In the genomic region with DNA sequence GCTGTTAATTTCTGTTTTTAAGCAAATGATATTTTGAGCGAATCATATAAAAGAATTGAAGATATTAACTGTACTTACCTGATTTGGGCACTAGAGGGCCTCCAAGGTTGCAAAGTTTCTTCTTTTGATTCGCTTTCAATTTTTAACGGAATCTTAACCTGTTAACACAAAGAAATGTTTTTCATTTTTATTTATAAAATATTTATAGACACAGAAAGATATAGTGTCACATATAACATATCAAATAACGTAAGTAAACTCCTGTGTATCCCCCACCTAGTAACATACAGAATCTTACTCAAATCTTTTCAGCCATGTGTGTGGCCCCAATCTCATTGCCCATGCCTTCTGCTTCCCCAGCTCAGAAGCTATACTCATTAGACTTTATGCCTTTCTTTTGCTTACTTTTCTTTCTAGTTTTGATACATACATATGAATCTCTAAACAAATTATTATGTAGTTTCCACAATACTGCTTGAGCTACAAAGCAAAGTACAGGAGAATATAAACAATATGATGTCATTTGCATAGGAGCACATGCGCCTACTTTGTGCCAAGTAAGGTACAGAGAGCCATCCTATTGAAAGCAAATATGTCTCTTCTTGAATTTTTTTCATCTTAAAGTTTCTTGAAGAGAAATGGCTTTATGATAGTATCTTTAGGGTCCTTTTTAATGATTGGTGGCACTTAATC, we compare ENCODE assay signal across 8 cellular contexts. TPM values are rescaled to one million over a fixed set of nuclear protein-coding genes. Genes with fewer than 3 reads are reported as not detected.
DNase-seq lines count a peak whose midpoint lies in the region; ATAC-seq, FAIRE-seq and TF ChIP-seq lines count a peak whose summit lies in the region.

No MANE protein-coding gene starts in this region.

- H2AFZ ChIP-seq in osteoblast (ENCODE audit: low read length): no peak overlapping the region

- H3K9me3 ChIP-seq in endodermal cell (ENCODE audit: control insufficient read depth, low read length) (peaks cover 5% of the 10 kb centered on the region), osteoblast (ENCODE audit: low read depth, low read length) (no peaks in the 10 kb centered on the region)

- TF ChIP-seq CTCF in endodermal cell (conservative IDR thresholded peaks at IDR 0.05) (peak; percentile 84), osteoblast (IDR thresholded peaks at IDR 0.05; ENCODE audit: extremely low read depth, low read depth, low read length) (peak; percentile 70)

- no peaks in the 10 kb centered on the region for H3K27me3 Mint-ChIP-seq in endodermal cell (ENCODE audit: insufficient read depth)

- H3K4me1 ChIP-seq in endodermal cell (ENCODE audit: control insufficient read depth, insufficient read depth, low read length) (no peaks in the 10 kb centered on the region), osteoblast (ENCODE audit: insufficient read depth, low read length) (no peaks in the 10 kb centered on the region)

- no peak overlapping the region for H3K27ac ChIP-seq in endodermal cell (ENCODE audit: low read depth, low read length)
- no peak overlapping the region for H3K27ac ChIP-seq in osteoblast (ENCODE audit: low read depth, low read length)

- no peaks in the 10 kb centered on the region for H3K9me3 Mint-ChIP-seq in endodermal cell

- H3K27ac Mint-ChIP-seq in endodermal cell: no peak overlapping the region

- peak; percentile 27 for ATAC-seq in HG03565 (IDR thresholded peaks at IDR 0.05; ENCODE audit: unreplicated experiment)

- H4K20me1 ChIP-seq in osteoblast (ENCODE audit: insufficient read depth, low read length): no peaks in the 10 kb centered on the region

- no peak overlapping the region for H3K4me2 ChIP-seq in osteoblast (ENCODE audit: insufficient read depth, low read length)

- DNase-seq in CD1c-positive myeloid dendritic cell (ENCODE audit: extremely low spot score) (peak; percentile 70), GM12891 (ENCODE audit: insufficient read length, low spot score) (no peak), SK-N-DZ (ENCODE audit: low spot score) (peak; percentile 11), endodermal cell (no peak), osteoblast (ENCODE audit: insufficient read length, low spot score, missing footprints) (no peak), iPS-NIHi7 (ENCODE audit: extremely low spot score) (no peak), GOT3 (lab: John Stamatoyannopoulos, UW) (no peak)

- H3K36me3 Mint-ChIP-seq in endodermal cell (ENCODE audit: low read depth): no peaks in the 10 kb centered on the region

- no peak overlapping the region for H3K9ac ChIP-seq in endodermal cell (ENCODE audit: extremely low read depth, low read length, poor library complexity, severe bottlenecking)

- no peak for TF ChIP-seq POLR2A in GM12891 (IDR thresholded peaks at IDR 0.05; ENCODE audit: low read depth, low read length)

- FAIRE-seq in GM12891 (lab: Jason Lieb, UNC): peak; percentile 60

- no peaks in the 10 kb centered on the region for H3K4me1 Mint-ChIP-seq in endodermal cell

- 36 to 44% methylated on average over 3 to 5 of the region's 5 CpGs for WGBS in endodermal cell (ENCODE audit: insufficient coverage in 1 of 2, insufficient read length in 1 of 2), 2 experiments

- H3K27me3 ChIP-seq in endodermal cell (ENCODE audit: control insufficient read depth, insufficient read depth, low read length, poor library complexity, severe bottlenecking): no peaks in the 10 kb centered on the region
- no peaks in the 10 kb centered on the region for H3K27me3 ChIP-seq in osteoblast (ENCODE audit: insufficient read depth, low read length)

- H3K36me3 ChIP-seq in endodermal cell (ENCODE audit: control insufficient read depth, insufficient read depth, low read length): no peaks in the 10 kb centered on the region
- H3K36me3 ChIP-seq in osteoblast (ENCODE audit: insufficient read depth, low read length): no peaks in the 10 kb centered on the region

- H3K4me3 Mint-ChIP-seq in endodermal cell: no peak overlapping the region

- H3K79me2 ChIP-seq in osteoblast (ENCODE audit: insufficient read depth, low read length): no peaks in the 10 kb centered on the region

- H3K4me3 ChIP-seq in endodermal cell (ENCODE audit: low read length): no peak overlapping the region
- no peak overlapping the region for H3K4me3 ChIP-seq in osteoblast (ENCODE audit: insufficient read depth, low read length)

TF ChIP-seq in GM12891, 5 proteins besides CTCF, POLR2A, EP300 and RAD21:
- TF ChIP-seq POU2F2 (IDR thresholded peaks at IDR 0.05; ENCODE audit: low read depth, low read length): no peak
- TF ChIP-seq TAF1 (IDR thresholded peaks at IDR 0.05; ENCODE audit: low read depth, low read length): no peak
- no peak for TF ChIP-seq SPI1 (IDR thresholded peaks at IDR 0.05; ENCODE audit: low read depth, low read length)

RNA-seq across cellular contexts. Expression of a gene that starts 49.5 kb away (rescaled TPM):
- polyA plus RNA-seq in GM12891 (2012; ENCODE audit: low read depth, missing spikeins): not detected
- polyA plus RNA-seq in SK-N-DZ (2014; cell fraction: cytosol; rRNA removed): not detected in 2 replicates
- polyA plus RNA-seq in SK-N-DZ (2014; cell fraction: nucleus; rRNA removed): not detected in 2 replicates
- total RNA-seq in endodermal cell (not detected), osteoblast (not detected in 2 replicates)
- polyA plus RNA-seq in endodermal cell (2013, experiment 1 of 2): not detected
- polyA plus RNA-seq in endodermal cell (2013, experiment 2 of 2): not detected

Comparison
In these comparisons a context has a peak if more than half of its experiments do, and no peak if none do; other contexts are left out.
1. DNase-seq: peak in CD1c-positive myeloid dendritic cell (single experiment) and SK-N-DZ (single experiment); none in GM12891 (single experiment), endodermal cell (single experiment), osteoblast (single experiment), iPS-NIHi7 (single experiment) and GOT3 (single experiment).